ENCODE assay signal across 8 cellular contexts in the genomic region with DNA sequence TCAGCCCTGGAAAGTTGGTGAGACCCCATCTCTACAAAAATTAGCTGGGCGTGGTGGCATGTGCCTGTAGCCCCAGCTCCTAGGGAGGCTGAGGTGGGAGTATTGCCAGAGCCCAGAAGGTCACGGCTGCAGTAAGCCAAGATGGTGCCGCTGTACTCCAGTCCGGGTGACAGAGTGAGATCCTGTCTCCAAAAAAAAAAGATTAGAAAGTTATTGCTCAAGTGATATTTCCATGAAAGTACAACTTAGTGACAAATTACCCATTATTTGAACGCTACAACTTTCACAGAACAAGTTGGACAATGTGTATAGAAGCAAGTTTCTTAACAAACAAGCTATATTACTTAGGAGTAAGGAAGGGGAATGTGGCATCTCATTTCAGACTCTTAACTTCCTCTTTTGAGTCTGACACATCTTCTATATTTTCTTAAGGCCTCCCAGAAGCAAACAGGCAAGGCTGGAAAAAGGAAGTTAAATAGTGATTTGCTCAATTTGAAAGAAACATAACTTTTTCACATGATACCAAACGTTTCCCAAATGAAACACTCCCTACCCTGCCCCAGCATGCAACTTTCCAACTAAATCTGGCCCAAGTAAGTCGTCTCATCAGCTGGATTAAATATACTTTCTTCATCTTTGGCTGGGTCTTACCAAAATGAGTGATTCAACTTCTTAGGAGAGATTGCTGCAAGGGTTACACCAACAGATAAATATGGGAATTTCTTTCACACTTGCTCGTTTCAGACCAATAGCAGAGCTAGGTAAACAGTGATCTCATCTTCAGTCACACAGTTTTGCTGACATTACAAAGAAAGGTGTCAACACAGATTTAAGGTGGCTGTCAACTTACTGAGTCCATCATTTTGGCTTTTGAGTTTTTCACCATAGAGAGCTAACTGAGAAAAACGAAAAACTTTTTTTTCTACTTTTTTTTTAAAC.
DNase-seq lines count a peak whose midpoint lies in the region; ATAC-seq and TF ChIP-seq lines count a peak whose summit lies in the region.

No MANE protein-coding gene starts in this region.

- no peak for DNase-seq in activated naive CD4-positive, alpha-beta T cell (lab: John Stamatoyannopoulos, UW)
- DNase-seq in MV-4-11 (lab: John Stamatoyannopoulos, UW) (peak; percentile 96), MCF 10A (ENCODE audit: unreplicated experiment) (peak; percentile 72), lower lobe of right lung (no peak), aorta (no peak), ureter (ENCODE audit: low spot score) (no peak)

- H3K9me3 Mint-ChIP-seq in activated naive CD4-positive, alpha-beta T cell treated with anti-CD3 and anti-CD28 coated beads, Interleukin-2, amount 50 U/mL, for 24 hours = peaks cover 3% of the 10 kb centered on the region
- no peaks in the 10 kb centered on the region for H3K9me3 Mint-ChIP-seq in MCF 10A (ENCODE audit: unreplicated experiment)

- TSS peak; percentile 81 for BruUV-seq in MCF 10A (replicated peaks; lab: Mats Ljungman, UMichigan)

- ATAC-seq in lower lobe of right lung = peak; percentile 18 to 38
- peak; percentile 61 for ATAC-seq in aorta (ENCODE audit: low FRiP score)
- ATAC-seq in HG03280 (IDR thresholded peaks at IDR 0.05; ENCODE audit: unreplicated experiment) = no peak

- H3K36me3 ChIP-seq in lower lobe of right lung (no peaks in the 10 kb centered on the region), aorta (ENCODE audit: control insufficient read depth in 1 of 2, insufficient read depth in 2 of 2, low read length in 1 of 2) (no peaks in the 10 kb centered on the region)

- peak overlapping the region; percentile 97 for H3K27ac Mint-ChIP-seq in activated naive CD4-positive, alpha-beta T cell treated with anti-CD3 and anti-CD28 coated beads, Interleukin-2, amount 50 U/mL, for 24 hours
- peak overlapping the region; percentile 98 for H3K27ac Mint-ChIP-seq in MCF 10A (ENCODE audit: low read depth, unreplicated experiment)

- H3K4me1 Mint-ChIP-seq in activated naive CD4-positive, alpha-beta T cell treated with anti-CD3 and anti-CD28 coated beads, Interleukin-2, amount 50 U/mL, for 24 hours = peaks cover 43% of the 10 kb centered on the region
- peaks cover 33% of the 10 kb centered on the region for H3K4me1 Mint-ChIP-seq in MCF 10A (ENCODE audit: insufficient read depth, unreplicated experiment)

- H3K27me3 ChIP-seq in lower lobe of right lung (ENCODE audit: low read depth) (no peaks in the 10 kb centered on the region), aorta (ENCODE audit: control insufficient read depth in 1 of 2, insufficient read depth in 2 of 2, low read length in 1 of 2) (no peaks in the 10 kb centered on the region)

- no peaks in the 10 kb centered on the region for H3K36me3 Mint-ChIP-seq in activated naive CD4-positive, alpha-beta T cell treated with anti-CD3 and anti-CD28 coated beads, Interleukin-2, amount 50 U/mL, for 24 hours
- no peaks in the 10 kb centered on the region for H3K36me3 Mint-ChIP-seq in MCF 10A (ENCODE audit: insufficient read depth, unreplicated experiment)

- H3K27ac ChIP-seq in lower lobe of right lung (peak overlapping the region; percentile 84), aorta (ENCODE audit: low read depth in 1 of 2, low read length in 2 of 2) (peak overlapping the region in 1 of 2 donors; percentile 23)

- peaks cover 47% of the 10 kb centered on the region for H3K4me1 ChIP-seq in lower lobe of right lung
- H3K4me1 ChIP-seq in aorta (ENCODE audit: control insufficient read depth in 1 of 2, insufficient read depth in 2 of 2, low read length in 2 of 2) = peaks cover 0 to 5% of the 10 kb centered on the region in 2 donors

- WGBS in aorta, 2 donors = 40 to 41% methylated on average over 9 of the region's 9 CpGs

- intact Hi-C loops in MCF 10A (cut with micrococcal nuclease) (loop anchor here (1.0 to 5.0 kb wide), 3 partner anchors 36 to 493 kb away; no protein-coding TSS in a partner anchor), lower lobe of right lung (cut with DNase I) (no loop called here), aorta (cut with DNase I) (loop anchor here in 1 of 2 donors (5.0 kb wide), 3 partner anchors 36 to 86 kb away; no protein-coding TSS in a partner anchor)

- POLR2A ChIA-PET in MCF 10A (lab: Yijun Ruan, JAX) = interaction anchor here (0.6 to 10.0 kb wide), 55 partner anchors 8 to 1193 kb away, joined by 3 to 348 read pairs (median 4); partner anchors contain the start of gene KLF6

- H3K27me3 Mint-ChIP-seq in activated naive CD4-positive, alpha-beta T cell treated with anti-CD3 and anti-CD28 coated beads, Interleukin-2, amount 50 U/mL, for 24 hours = no peaks in the 10 kb centered on the region
- no peaks in the 10 kb centered on the region for H3K27me3 Mint-ChIP-seq in MCF 10A (ENCODE audit: insufficient read depth, unreplicated experiment)

- H3K4me3 ChIP-seq in lower lobe of right lung (no peak overlapping the region), aorta (ENCODE audit: low read length in 2 of 2) (no peak overlapping the region)

- H3K4me3 Mint-ChIP-seq in activated naive CD4-positive, alpha-beta T cell treated with anti-CD3 and anti-CD28 coated beads, Interleukin-2, amount 50 U/mL, for 24 hours = peak overlapping the region; percentile 63
- peak overlapping the region; percentile 54 for H3K4me3 Mint-ChIP-seq in MCF 10A (ENCODE audit: unreplicated experiment)

- H3K9me3 ChIP-seq in lower lobe of right lung (no peaks in the 10 kb centered on the region), aorta (ENCODE audit: control insufficient read depth, low read length) (no peaks in the 10 kb centered on the region)

- TF ChIP-seq CTCF in MCF 10A (IDR thresholded peaks at IDR 0.05; ENCODE audit: unreplicated experiment) (no peak), lower lobe of right lung (IDR thresholded peaks at IDR 0.05) (no peak)

- CTCF ChIA-PET in MCF 10A (lab: Yijun Ruan, JAX) = interaction anchor here (0.6 to 3.1 kb wide), 14 partner anchors 32 to 915 kb away, joined by 3 to 16 read pairs (median 3); no protein-coding TSS in a partner anchor

Comparison
In these comparisons a context has a peak if more than half of its experiments do, and no peak if none do; other contexts are left out.
1. DNase-seq: peak in MV-4-11 (single experiment) and MCF 10A (single experiment); none in activated naive CD4-positive, alpha-beta T cell (0 of 4), lower lobe of right lung (single experiment), aorta (0 of 2) and ureter (single experiment).